Comparison of ENCODE assay signal across 1 cellular context in genomic region chr7:56578612-56579011, GRCh38.
TF ChIP-seq lines count a peak whose summit lies in the region.

No MANE protein-coding gene starts in this region.

TF ChIP-seq in K562, 482 proteins besides CTCF, POLR2A, EP300 and RAD21 (continued from another document):
- TF ChIP-seq RBM14 (IDR thresholded peaks at IDR 0.05; ENCODE audit: borderline replicate concordance, insufficient read depth, low read depth, low read length) (no peak), PBX2 (CRISPR knock-in tag; IDR thresholded peaks at IDR 0.05; ENCODE audit: low read depth) (no peak), PBX2 (tag; conservative IDR thresholded peaks at IDR 0.05; ENCODE audit: low read depth) (no peak), ZSCAN29 (IDR thresholded peaks at IDR 0.05) (no peak), SFPQ (IDR thresholded peaks at IDR 0.05; ENCODE audit: low read depth, low read length) (no peak), U2AF2 (optimal IDR thresholded peaks at IDR 0.05; ENCODE audit: low read depth, low read length) (no peak), CHD2 (IDR thresholded peaks at IDR 0.05; ENCODE audit: low read depth, low read length) (no peak), GTF2E2 (tag; IDR thresholded peaks at IDR 0.05) (no peak), ZFP91 (CRISPR knock-in tag; IDR thresholded peaks at IDR 0.05) (no peak), BMI1 (IDR thresholded peaks at IDR 0.05; ENCODE audit: low read length) (no peak), CBX1 (IDR thresholded peaks at IDR 0.05; ENCODE audit: low read depth) (no peak)
